8 cellular contexts compared by ENCODE assay signal in genomic region chr1:209354111-209354839, GRCh38.
DNase-seq lines count a peak whose midpoint lies in the region; ATAC-seq, FAIRE-seq and TF ChIP-seq lines count a peak whose summit lies in the region.

No MANE protein-coding gene starts in this region.

- H3K4me3 ChIP-seq in endothelial cell of umbilical vein (replicated peaks in 1 of 3; ENCODE audit: insufficient read depth in 1 of 3, low read depth in 1 of 3, low read length in 3 of 3), result no peak overlapping the region
- H3K4me3 ChIP-seq in mesendoderm (ENCODE audit: low read length), result no peak overlapping the region

- H3K4me1 ChIP-seq in endothelial cell of umbilical vein (ENCODE audit: control insufficient read depth, extremely low read depth, insufficient read depth, low read length) (no peaks in the 10 kb centered on the region), mesendoderm (ENCODE audit: control insufficient read depth, low read depth, low read length) (peaks cover 6% of the 10 kb centered on the region)

- peak overlapping the region; percentile 78 for H3K18ac ChIP-seq in mesendoderm (ENCODE audit: low read length)

- H3K4ac ChIP-seq in mesendoderm (ENCODE audit: low read depth, low read length), result peak overlapping the region; percentile 75

- no TSS peak for BruUV-seq in endothelial cell of umbilical vein (replicated peaks; lab: Mats Ljungman, UMichigan)

- dilution Hi-C loops in endothelial cell of umbilical vein (cut with MboI; ENCODE audit: extremely low pct_ligation_motif_present, low sequenced_read_pairs), result no loop called here

- no peak overlapping the region for H3K9ac ChIP-seq in endothelial cell of umbilical vein (replicated peaks; ENCODE audit: extremely low read depth, insufficient read depth, low read length)
- peak overlapping the region; percentile 10 for H3K9ac ChIP-seq in mesendoderm (ENCODE audit: low read length)

- no peaks in the 10 kb centered on the region for H3K9me3 ChIP-seq in endothelial cell of umbilical vein (replicated peaks; ENCODE audit: control insufficient read depth, insufficient read depth, low read length)

- H3K36me3 ChIP-seq in endothelial cell of umbilical vein (ENCODE audit: control insufficient read depth in 2 of 2, extremely low read depth in 1 of 2, insufficient read depth in 2 of 2, low read length in 2 of 2) (no peaks in the 10 kb centered on the region), mesendoderm (ENCODE audit: control insufficient read depth, insufficient read depth, low read length) (no peaks in the 10 kb centered on the region)

- no peak overlapping the region for H3K23ac ChIP-seq in mesendoderm (ENCODE audit: low read length)

- H3K27ac ChIP-seq in endothelial cell of umbilical vein (ENCODE audit: insufficient read depth, low read depth, low read length) (no peak overlapping the region), mesendoderm (ENCODE audit: low read depth, low read length) (no peak overlapping the region)

- TF ChIP-seq POLR2A in endothelial cell of umbilical vein (IDR thresholded peaks at IDR 0.05; ENCODE audit: low read depth, low read length), result no peak

- peak overlapping the region; percentile 41 for H2BK15ac ChIP-seq in mesendoderm (replicated peaks; ENCODE audit: low read depth)

- ATAC-seq in GM19372 (IDR thresholded peaks at IDR 0.05; ENCODE audit: low read depth, unreplicated experiment) (peak; percentile 77), HG03565 (IDR thresholded peaks at IDR 0.05; ENCODE audit: unreplicated experiment) (peak; percentile 76)

- CTCF ChIA-PET in endothelial cell of umbilical vein (lab: Charles Lee), result interaction anchor here (0.6 to 1.5 kb wide), 4 partner anchors 9 to 151 kb away, joined by 3 read pairs; no protein-coding TSS in a partner anchor

- no peak overlapping the region for H4K8ac ChIP-seq in mesendoderm (ENCODE audit: low read depth, low read length)

- no peaks in the 10 kb centered on the region for H3K9me1 ChIP-seq in endothelial cell of umbilical vein (replicated peaks; ENCODE audit: control insufficient read depth, extremely low read depth, insufficient read depth, low read length)

- peak overlapping the region; percentile 93 for H2BK120ac ChIP-seq in mesendoderm (ENCODE audit: low read depth, low read length)

- no peaks in the 10 kb centered on the region for H3K79me2 ChIP-seq in endothelial cell of umbilical vein (ENCODE audit: control insufficient read depth, insufficient read depth, low read length)
- no peaks in the 10 kb centered on the region for H3K79me2 ChIP-seq in mesendoderm (ENCODE audit: control insufficient read depth, insufficient read depth, low read length)

- peaks cover 0 to 2% of the 10 kb centered on the region in 2 experiments for H3K27me3 ChIP-seq in endothelial cell of umbilical vein (ENCODE audit: control insufficient read depth in 2 of 2, insufficient read depth in 2 of 2, low read length in 2 of 2)
- no peaks in the 10 kb centered on the region for H3K27me3 ChIP-seq in mesendoderm (ENCODE audit: insufficient read depth, low read length, poor library complexity)

- TF ChIP-seq CTCF in endothelial cell of umbilical vein (IDR thresholded peaks at IDR 0.05; ENCODE audit: extremely low read depth in 1 of 2, insufficient read depth in 1 of 2, low read depth in 1 of 2, low read length in 2 of 2), result peak; percentile 81 to 90

- H2AFZ ChIP-seq in endothelial cell of umbilical vein (ENCODE audit: low read depth, low read length), result no peak overlapping the region

- WGBS in mesendoderm (ENCODE audit: extremely low coverage, insufficient coverage, low lambda C conversion rate), result no CpG with 5 or more reads among the region's 20 CpGs

- peak overlapping the region; percentile 70 for H3K56ac ChIP-seq in mesendoderm (ENCODE audit: low read length)

- no peaks in the 10 kb centered on the region for H3K79me1 ChIP-seq in mesendoderm (ENCODE audit: low read length)

- no peak overlapping the region for H4K5ac ChIP-seq in mesendoderm (ENCODE audit: low read length)

- peak overlapping the region; percentile 73 for H2AK5ac ChIP-seq in mesendoderm (ENCODE audit: low read length)

- DNase-seq in C1 segment of cervical spinal cord (lab: John Stamatoyannopoulos, UW), result peak in 11 of 14 donors; percentile 16 to 79 (median 36)
- peak; percentile 75 to 88 for DNase-seq in NCI-H526 (lab: John Stamatoyannopoulos, UW)
- peak; percentile 4 to 30 for DNase-seq in activated CD4-positive, alpha-beta T cell treated with anti-CD3 and anti-CD28 coated beads, Interleukin-2, amount 50 U/mL, for 24 hours (ENCODE audit: low read depth in 1 of 2, low spot score in 1 of 2)
- peak; percentile 57 for DNase-seq in endothelial cell of umbilical vein (ENCODE audit: low read depth, low spot score)
- DNase-seq in mesendoderm, result peak; percentile 96
- DNase-seq in stimulated activated CD8-positive, alpha-beta memory T cell treated with anti-CD3 and anti-CD28 coated beads, Interleukin-7, amount 100 ng/mL, for 48 hours (ENCODE audit: extremely low read depth in 1 of 2, low read depth in 1 of 2), result peak; percentile 1 to 31

- POLR2A ChIA-PET in endothelial cell of umbilical vein (lab: Charles Lee), result no interaction called here

- peak; percentile 92 for FAIRE-seq in endothelial cell of umbilical vein (lab: Jason Lieb, UNC)

- no peak overlapping the region for H3K4me2 ChIP-seq in endothelial cell of umbilical vein (ENCODE audit: insufficient read depth, low read length)
- H3K4me2 ChIP-seq in mesendoderm (ENCODE audit: low read length), result no peak overlapping the region

- H2BK5ac ChIP-seq in mesendoderm (ENCODE audit: low read length), result peak overlapping the region; percentile 75

- H4K20me1 ChIP-seq in endothelial cell of umbilical vein (replicated peaks; ENCODE audit: control insufficient read depth, extremely low read depth, insufficient read depth, low read length), result no peaks in the 10 kb centered on the region

- intact Hi-C loops in endothelial cell of umbilical vein (cut with micrococcal nuclease), result loop anchor here (5.0 kb wide), 2 partner anchors 152 to 213 kb away; no protein-coding TSS in a partner anchor

TF ChIP-seq in endothelial cell of umbilical vein, 7 proteins besides CTCF, POLR2A, EP300 and RAD21:
- TF ChIP-seq POLR2AphosphoS5 (IDR thresholded peaks at IDR 0.05; ENCODE audit: insufficient read depth, low read depth, low read length) (no peak), FOS (IDR thresholded peaks at IDR 0.05; ENCODE audit: borderline replicate concordance, insufficient read depth, low read length) (no peak), EZH2 (IDR thresholded peaks at IDR 0.05; ENCODE audit: borderline replicate concordance, low read depth, low read length, severe bottlenecking) (no peak), GATA2 (IDR thresholded peaks at IDR 0.05; ENCODE audit: insufficient read depth, insufficient read length, low read depth, low read length) (no peak), JUN (IDR thresholded peaks at IDR 0.05; ENCODE audit: borderline replicate concordance, insufficient read depth, insufficient read length, low read depth) (no peak), MYC (IDR thresholded peaks at IDR 0.05; ENCODE audit: low read depth, low read length) (no peak)
- TF ChIP-seq, protein P1, sequence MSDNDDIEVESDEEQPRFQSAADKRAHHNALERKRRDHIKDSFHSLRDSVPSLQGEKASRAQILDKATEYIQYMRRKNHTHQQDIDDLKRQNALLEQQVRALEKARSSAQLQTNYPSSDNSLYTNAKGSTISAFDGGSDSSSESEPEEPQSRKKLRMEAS (IDR thresholded peaks at IDR 0.05; ENCODE audit: insufficient read depth, insufficient read length), result no peak

Comparison
In these comparisons a context has a peak if more than half of its experiments do, and no peak if none do; other contexts are left out.
1. DNase-seq: peak in every context shown above with its lines; median percentile 96 in mesendoderm; 82 in NCI-H526; 57 in endothelial cell of umbilical vein; 36 in C1 segment of cervical spinal cord; 17 in activated CD4-positive, alpha-beta T cell treated with anti-CD3 and anti-CD28 coated beads, Interleukin-2, amount 50 U/mL, for 24 hours; 16 in stimulated activated CD8-positive, alpha-beta memory T cell treated with anti-CD3 and anti-CD28 coated beads, Interleukin-7, amount 100 ng/mL, for 48 hours.